1 cellular context compared by ENCODE assay signal in genomic region chr20:58309607-58310290, GRCh38.
TF ChIP-seq lines count a peak whose summit lies in the region.

A gene with protein sequence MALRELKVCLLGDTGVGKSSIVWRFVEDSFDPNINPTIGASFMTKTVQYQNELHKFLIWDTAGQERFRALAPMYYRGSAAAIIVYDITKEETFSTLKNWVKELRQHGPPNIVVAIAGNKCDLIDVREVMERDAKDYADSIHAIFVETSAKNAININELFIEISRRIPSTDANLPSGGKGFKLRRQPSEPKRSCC (plus strand): TSS chr20:58309715. CDS start chr20:58309977, 262 bp downstream.

TF ChIP-seq in HepG2, 621 proteins besides CTCF, POLR2A, EP300 and RAD21 (continued from another document and continues in another):
- peak; percentile 64; the same call in 1 of the 2 replicates for TF ChIP-seq BORCS8-MEF2B (CRISPR knock-in tag; IDR thresholded peaks at IDR 0.05)
- no peak for TF ChIP-seq ZNF501 (CRISPR knock-in tag; IDR thresholded peaks at IDR 0.05)
- no peak for TF ChIP-seq XBP1 (CRISPR knock-in tag; IDR thresholded peaks at IDR 0.05)
- TF ChIP-seq ZNF569 (CRISPR knock-in tag; IDR thresholded peaks at IDR 0.05; ENCODE audit: borderline replicate concordance) = no peak
- TF ChIP-seq ARNTL (CRISPR knock-in tag; IDR thresholded peaks at IDR 0.05) = no peak
- TF ChIP-seq ZBED4 (CRISPR knock-in tag; IDR thresholded peaks at IDR 0.05; ENCODE audit: borderline replicate concordance) = no peak; the same call in 1 of the 2 replicates
- TF ChIP-seq ARNT2 (CRISPR knock-in tag; IDR thresholded peaks at IDR 0.05; ENCODE audit: low read depth) = peak; percentile 58; the same call in 1 of the 2 replicates
- no peak for TF ChIP-seq ATF7 (IDR thresholded peaks at IDR 0.05)
- TF ChIP-seq ATF7 (CRISPR knock-in tag; IDR thresholded peaks at IDR 0.05) = no peak
- no peak for TF ChIP-seq ZFP41 (CRISPR knock-in tag; IDR thresholded peaks at IDR 0.05; ENCODE audit: borderline replicate concordance)
- no peak for TF ChIP-seq TEAD3 (CRISPR knock-in tag; optimal IDR thresholded peaks at IDR 0.05; ENCODE audit: borderline replicate concordance)
- TF ChIP-seq SP5 (CRISPR knock-in tag; IDR thresholded peaks at IDR 0.05; ENCODE audit: borderline replicate concordance, low read depth) = peak; percentile 37
- TF ChIP-seq NBN (conservative IDR thresholded peaks at IDR 0.05) = no peak
- TF ChIP-seq, protein P1, sequence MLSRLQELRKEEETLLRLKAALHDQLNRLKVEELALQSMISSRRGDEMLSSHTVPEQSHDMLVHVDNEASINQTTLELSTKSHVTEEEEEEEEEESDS (CRISPR knock-in tag; IDR thresholded peaks at IDR 0.05; ENCODE audit: borderline replicate concordance) = peak; percentile 42; the same call in 1 of the 2 replicates
- peak; percentile 56 for TF ChIP-seq THAP11 (CRISPR knock-in tag; IDR thresholded peaks at IDR 0.05)
- peak; percentile 41 for TF ChIP-seq TARDBP (CRISPR knock-in tag; IDR thresholded peaks at IDR 0.05)
- TF ChIP-seq IRF2 (CRISPR knock-in tag; IDR thresholded peaks at IDR 0.05) = no peak
- peak; percentile 97 for TF ChIP-seq YY1 (IDR thresholded peaks at IDR 0.05; ENCODE audit: insufficient read depth, insufficient replicate concordance, low read depth, low read length)
- TF ChIP-seq ZNF780A (CRISPR knock-in tag; IDR thresholded peaks at IDR 0.05) = no peak
- peak; percentile 82 for TF ChIP-seq ZNF329 (CRISPR knock-in tag; IDR thresholded peaks at IDR 0.05; ENCODE audit: low read depth)
- peak; percentile 62; the same call in 1 of the 2 replicates for TF ChIP-seq GATAD1 (CRISPR knock-in tag; IDR thresholded peaks at IDR 0.05)
- peak; percentile 60; the same call in 1 of the 2 replicates for TF ChIP-seq ZNF160 (CRISPR knock-in tag; IDR thresholded peaks at IDR 0.05)
- peak; percentile 26; the same call in 1 of the 2 replicates for TF ChIP-seq ZNF263 (CRISPR knock-in tag; IDR thresholded peaks at IDR 0.05)
- TF ChIP-seq ZNF101 (CRISPR knock-in tag; IDR thresholded peaks at IDR 0.05; ENCODE audit: borderline replicate concordance, low read depth) = no peak
- TF ChIP-seq TAF1 (CRISPR knock-in tag; IDR thresholded peaks at IDR 0.05) = peak; percentile 69
- 0 out of 2 replicates have a peak, but pooled peaks have one; percentile 24 for TF ChIP-seq ZNF777 (CRISPR knock-in tag; IDR thresholded peaks at IDR 0.05)
- TF ChIP-seq SP2 (CRISPR knock-in tag; IDR thresholded peaks at IDR 0.05) = peak; percentile 56
- no peak for TF ChIP-seq EZH2 (conservative IDR thresholded peaks at IDR 0.05; ENCODE audit: low read depth, low read length)
- no peak for TF ChIP-seq HNF1A (IDR thresholded peaks at IDR 0.05; ENCODE audit: low read depth)
- peak; percentile 57; the same call in 1 of the 2 replicates for TF ChIP-seq HNF1A (CRISPR knock-in tag; IDR thresholded peaks at IDR 0.05; ENCODE audit: borderline replicate concordance)
- TF ChIP-seq FOXO1 (CRISPR knock-in tag; IDR thresholded peaks at IDR 0.05) = peak; percentile 47; the same call in 1 of the 2 replicates
- TF ChIP-seq ZNF207 (IDR thresholded peaks at IDR 0.05; ENCODE audit: borderline replicate concordance) = no peak
- peak; percentile 16; the same call in 1 of the 2 replicates for TF ChIP-seq CREB1 (IDR thresholded peaks at IDR 0.05)
- TF ChIP-seq CREB1 (CRISPR knock-in tag; IDR thresholded peaks at IDR 0.05) = no peak
- peak in 1 of 2 experiments; percentile 38; a peak in 1 of 4 replicates for TF ChIP-seq KLF16 (CRISPR knock-in tag; IDR thresholded peaks at IDR 0.05)
- peak; percentile 74; the same call in 1 of the 2 replicates for TF ChIP-seq ZNF451 (CRISPR knock-in tag; IDR thresholded peaks at IDR 0.05)
- peak; percentile 85 for TF ChIP-seq ARID4A (CRISPR knock-in tag; IDR thresholded peaks at IDR 0.05; ENCODE audit: borderline replicate concordance)
- TF ChIP-seq SMC3 (IDR thresholded peaks at IDR 0.05; ENCODE audit: low read length) = no peak
- TF ChIP-seq, protein P2, sequence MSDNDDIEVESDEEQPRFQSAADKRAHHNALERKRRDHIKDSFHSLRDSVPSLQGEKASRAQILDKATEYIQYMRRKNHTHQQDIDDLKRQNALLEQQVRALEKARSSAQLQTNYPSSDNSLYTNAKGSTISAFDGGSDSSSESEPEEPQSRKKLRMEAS (IDR thresholded peaks at IDR 0.05) = peak; percentile 59; the same call in 1 of the 2 replicates
- TF ChIP-seq MTA1 (CRISPR knock-in tag; IDR thresholded peaks at IDR 0.05; ENCODE audit: borderline replicate concordance) = no peak; the same call in 1 of the 2 replicates
- TF ChIP-seq, protein P3, sequence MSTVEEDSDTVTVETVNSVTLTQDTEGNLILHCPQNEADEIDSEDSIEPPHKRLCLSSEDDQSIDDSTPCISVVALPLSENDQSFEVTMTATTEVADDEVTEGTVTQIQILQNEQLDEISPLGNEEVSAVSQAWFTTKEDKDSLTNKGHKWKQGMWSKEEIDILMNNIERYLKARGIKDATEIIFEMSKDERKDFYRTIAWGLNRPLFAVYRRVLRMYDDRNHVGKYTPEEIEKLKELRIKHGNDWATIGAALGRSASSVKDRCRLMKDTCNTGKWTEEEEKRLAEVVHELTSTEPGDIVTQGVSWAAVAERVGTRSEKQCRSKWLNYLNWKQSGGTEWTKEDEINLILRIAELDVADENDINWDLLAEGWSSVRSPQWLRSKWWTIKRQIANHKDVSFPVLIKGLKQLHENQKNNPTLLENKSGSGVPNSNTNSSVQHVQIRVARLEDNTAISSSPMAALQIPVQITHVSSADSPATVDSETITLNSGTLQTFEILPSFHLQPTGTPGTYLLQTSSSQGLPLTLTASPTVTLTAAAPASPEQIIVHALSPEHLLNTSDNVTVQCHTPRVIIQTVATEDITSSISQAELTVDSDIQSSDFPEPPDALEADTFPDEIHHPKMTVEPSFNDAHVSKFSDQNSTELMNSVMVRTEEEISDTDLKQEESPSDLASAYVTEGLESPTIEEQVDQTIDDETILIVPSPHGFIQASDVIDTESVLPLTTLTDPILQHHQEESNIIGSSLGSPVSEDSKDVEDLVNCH (CRISPR knock-in tag; IDR thresholded peaks at IDR 0.05) = no peak
- TF ChIP-seq NFKBIZ (CRISPR knock-in tag; IDR thresholded peaks at IDR 0.05) = no peak
- peak; percentile 67; the same call in 1 of the 2 replicates for TF ChIP-seq ZNF547 (CRISPR knock-in tag; IDR thresholded peaks at IDR 0.05)
- TF ChIP-seq ZFYVE20 (CRISPR knock-in tag; IDR thresholded peaks at IDR 0.05; ENCODE audit: borderline replicate concordance, low read depth) = peak; percentile 70; the same call in 1 of the 2 replicates
- TF ChIP-seq, protein P4, sequence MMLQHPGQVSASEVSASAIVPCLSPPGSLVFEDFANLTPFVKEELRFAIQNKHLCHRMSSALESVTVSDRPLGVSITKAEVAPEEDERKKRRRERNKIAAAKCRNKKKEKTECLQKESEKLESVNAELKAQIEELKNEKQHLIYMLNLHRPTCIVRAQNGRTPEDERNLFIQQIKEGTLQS (CRISPR knock-in tag; IDR thresholded peaks at IDR 0.05) = peak; percentile 33; the same call in 1 of the 2 replicates
- TF ChIP-seq MATR3 (CRISPR knock-in tag; IDR thresholded peaks at IDR 0.05) = no peak
- no peak for TF ChIP-seq ZNF280B (CRISPR knock-in tag; IDR thresholded peaks at IDR 0.05; ENCODE audit: borderline replicate concordance)
- TF ChIP-seq MYNN (CRISPR knock-in tag; IDR thresholded peaks at IDR 0.05; ENCODE audit: low read depth) = peak; percentile 53; the same call in 1 of the 2 replicates
- peak; percentile 87 for TF ChIP-seq POLR2G (IDR thresholded peaks at IDR 0.05; ENCODE audit: low read depth, low read length)
- no peak for TF ChIP-seq NCOA1 (CRISPR knock-in tag; IDR thresholded peaks at IDR 0.05)
- no peak for TF ChIP-seq ZNF335 (CRISPR knock-in tag; IDR thresholded peaks at IDR 0.05)
- no peak for TF ChIP-seq ZNF879 (CRISPR knock-in tag; IDR thresholded peaks at IDR 0.05)
- TF ChIP-seq ETV6 (CRISPR knock-in tag; conservative IDR thresholded peaks at IDR 0.05) = peak; percentile 77; the same call in 1 of the 2 replicates
- no peak for TF ChIP-seq GABPA (IDR thresholded peaks at IDR 0.05; ENCODE audit: low read depth, low read length)
- no peak for TF ChIP-seq GABPA (CRISPR knock-in tag; IDR thresholded peaks at IDR 0.05; ENCODE audit: low read depth)
